Comparison of ENCODE assay signal across 8 cellular contexts in the genomic region with DNA sequence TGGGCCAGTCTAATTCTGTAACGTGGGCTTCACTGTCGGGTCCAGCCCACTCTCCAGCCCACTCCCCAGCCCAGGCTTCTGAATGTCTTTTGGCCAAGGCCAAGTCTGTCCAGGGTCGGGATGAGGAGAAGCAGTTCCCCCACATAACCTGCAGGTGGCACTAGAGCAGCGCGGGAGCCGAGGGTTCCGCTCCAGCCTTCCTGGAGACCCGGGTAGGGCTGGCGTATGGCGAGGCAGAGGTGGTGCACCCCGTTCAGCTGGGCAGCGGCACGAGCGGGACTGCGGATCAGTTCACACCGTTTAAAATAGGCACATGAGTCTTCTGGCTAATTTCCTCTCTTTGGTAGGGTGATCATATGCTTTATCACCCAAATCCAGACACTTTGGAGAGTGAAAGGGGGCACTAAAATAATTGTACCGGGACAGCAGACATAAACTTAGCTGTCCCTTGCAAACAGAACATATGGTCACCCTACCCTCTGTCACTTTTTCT.
DNase-seq lines count a peak whose midpoint lies in the region; ATAC-seq and TF ChIP-seq lines count a peak whose summit lies in the region.

No MANE protein-coding gene starts in this region.

- peaks cover 2% of the 10 kb centered on the region for H3K4me1 Mint-ChIP-seq in activated CD8-positive, alpha-beta T cell treated with anti-CD3 and anti-CD28 coated beads for 36 hours (ENCODE audit: low read depth)
- peaks cover 3% of the 10 kb centered on the region for H3K4me1 Mint-ChIP-seq in endodermal cell
- no peaks in the 10 kb centered on the region for H3K4me1 Mint-ChIP-seq in stimulated activated memory B cell treated with anti-CD40 and anti-IgM and Interleukin-4, amounts not matched to agents 10 μg/mL and 1 μg/mL and 100 μg/mL, for 72 hours

- H3K9me3 ChIP-seq in AG04450 (ENCODE audit: control insufficient read depth, insufficient read depth, low read length) (no peaks in the 10 kb centered on the region), endodermal cell (ENCODE audit: control insufficient read depth, low read length) (no peaks in the 10 kb centered on the region)

- peak; percentile 11 for DNase-seq in AG04450 (ENCODE audit: low read depth, low spot score)
- peak; percentile 20 for DNase-seq in NCI-H524 treated with DMSO at 0.1 percent for 48 hours (lab: John Stamatoyannopoulos, UW)
- DNase-seq in activated CD8-positive, alpha-beta T cell treated with anti-CD3 and anti-CD28 coated beads for 36 hours, result peak; percentile 61
- peak; percentile 94 for DNase-seq in endodermal cell
- peak; percentile 78 for DNase-seq in myocyte (ENCODE audit: low read depth)

- no peaks in the 10 kb centered on the region for H3K36me3 Mint-ChIP-seq in activated CD8-positive, alpha-beta T cell treated with anti-CD3 and anti-CD28 coated beads for 36 hours (ENCODE audit: low read depth)
- H3K36me3 Mint-ChIP-seq in endodermal cell (ENCODE audit: low read depth), result no peaks in the 10 kb centered on the region
- H3K36me3 Mint-ChIP-seq in stimulated activated memory B cell treated with anti-CD40 and anti-IgM and Interleukin-4, amounts not matched to agents 10 μg/mL and 1 μg/mL and 100 μg/mL, for 72 hours, result no peaks in the 10 kb centered on the region

- intact Hi-C loops in activated CD8-positive, alpha-beta T cell treated with anti-CD3 and anti-CD28 coated beads for 36 hours (cut with micrococcal nuclease), result no loop called here

- TF ChIP-seq CTCF in AG04450 (IDR thresholded peaks at IDR 0.05; ENCODE audit: low read depth, low read length), result peak; percentile 86
- TF ChIP-seq CTCF in activated CD8-positive, alpha-beta T cell treated with anti-CD3 and anti-CD28 coated beads for 36 hours (IDR thresholded peaks at IDR 0.05), result peak; percentile 84
- peak; percentile 92 for TF ChIP-seq CTCF in endodermal cell (conservative IDR thresholded peaks at IDR 0.05)

- no peak overlapping the region for H3K27ac Mint-ChIP-seq in activated CD8-positive, alpha-beta T cell treated with anti-CD3 and anti-CD28 coated beads for 36 hours
- no peak overlapping the region for H3K27ac Mint-ChIP-seq in endodermal cell
- H3K27ac Mint-ChIP-seq in stimulated activated memory B cell treated with anti-CD40 and anti-IgM and Interleukin-4, amounts not matched to agents 10 μg/mL and 1 μg/mL and 100 μg/mL, for 72 hours, result no peak overlapping the region

- H3K27me3 Mint-ChIP-seq in activated CD8-positive, alpha-beta T cell treated with anti-CD3 and anti-CD28 coated beads for 36 hours, result peaks cover 23% of the 10 kb centered on the region
- H3K27me3 Mint-ChIP-seq in endodermal cell (ENCODE audit: insufficient read depth), result peaks cover 13% of the 10 kb centered on the region
- peaks cover 29% of the 10 kb centered on the region for H3K27me3 Mint-ChIP-seq in stimulated activated memory B cell treated with anti-CD40 and anti-IgM and Interleukin-4, amounts not matched to agents 10 μg/mL and 1 μg/mL and 100 μg/mL, for 72 hours

- no peaks in the 10 kb centered on the region for H3K4me1 ChIP-seq in endodermal cell (ENCODE audit: control insufficient read depth, insufficient read depth, low read length)

- no peaks in the 10 kb centered on the region for H3K36me3 ChIP-seq in endodermal cell (ENCODE audit: control insufficient read depth, insufficient read depth, low read length)

- no peak overlapping the region for H3K4me3 Mint-ChIP-seq in activated CD8-positive, alpha-beta T cell treated with anti-CD3 and anti-CD28 coated beads for 36 hours
- no peak overlapping the region for H3K4me3 Mint-ChIP-seq in endodermal cell
- no peak overlapping the region for H3K4me3 Mint-ChIP-seq in stimulated activated memory B cell treated with anti-CD40 and anti-IgM and Interleukin-4, amounts not matched to agents 10 μg/mL and 1 μg/mL and 100 μg/mL, for 72 hours

- WGBS in endodermal cell (ENCODE audit: insufficient coverage in 1 of 2, insufficient read length in 1 of 2), 2 experiments, result 15 to 17% methylated on average over 10 to 17 of the region's 17 CpGs

- H3K27me3 ChIP-seq in AG04450 (ENCODE audit: control insufficient read depth, insufficient read depth, low read length), result no peaks in the 10 kb centered on the region
- H3K27me3 ChIP-seq in endodermal cell (ENCODE audit: control insufficient read depth, insufficient read depth, low read length, poor library complexity, severe bottlenecking), result no peaks in the 10 kb centered on the region

- POLR2A ChIA-PET in AG04450 (lab: Yijun Ruan, JAX), result no interaction called here
- POLR2A ChIA-PET in activated CD8-positive, alpha-beta T cell treated with anti-CD3 and anti-CD28 coated beads for 36 hours (lab: Charles Lee), result no interaction called here

- H3K9me3 Mint-ChIP-seq in activated CD8-positive, alpha-beta T cell treated with anti-CD3 and anti-CD28 coated beads for 36 hours, result no peaks in the 10 kb centered on the region
- no peaks in the 10 kb centered on the region for H3K9me3 Mint-ChIP-seq in endodermal cell
- H3K9me3 Mint-ChIP-seq in stimulated activated memory B cell treated with anti-CD40 and anti-IgM and Interleukin-4, amounts not matched to agents 10 μg/mL and 1 μg/mL and 100 μg/mL, for 72 hours, result peaks cover 13% of the 10 kb centered on the region

- peak; percentile 80 for ATAC-seq in GM18502 (IDR thresholded peaks at IDR 0.05; ENCODE audit: poor library complexity, unreplicated experiment)
- ATAC-seq in HG03097 (IDR thresholded peaks at IDR 0.05; ENCODE audit: low FRiP score, unreplicated experiment), result peak; percentile 85
- peak; percentile 96 for ATAC-seq in activated CD8-positive, alpha-beta T cell treated with anti-CD3 and anti-CD28 coated beads for 36 hours
- ATAC-seq in stimulated activated memory B cell treated with anti-CD40 and anti-IgM and Interleukin-4, amounts not matched to agents 10 μg/mL and 1 μg/mL and 100 μg/mL, for 72 hours, result peak; percentile 43

- no peak overlapping the region for H3K4me3 ChIP-seq in AG04450 (ENCODE audit: low read depth, low read length)
- no peak overlapping the region for H3K4me3 ChIP-seq in endodermal cell (ENCODE audit: low read length)

- CTCF ChIA-PET in AG04450 (lab: Charles Lee), result interaction anchor here (0.6 to 2.9 kb wide), 13 partner anchors 10 to 554 kb away, joined by 3 to 15 read pairs (median 4); no protein-coding TSS in a partner anchor
- CTCF ChIA-PET in activated CD8-positive, alpha-beta T cell treated with anti-CD3 and anti-CD28 coated beads for 36 hours (lab: Charles Lee), result interaction anchor here (0.7 to 1.5 kb wide), 6 partner anchors 10 to 505 kb away, joined by 3 to 8 read pairs (median 4); no protein-coding TSS in a partner anchor

- H3K9ac ChIP-seq in endodermal cell (ENCODE audit: extremely low read depth, low read length, poor library complexity, severe bottlenecking), result no peak overlapping the region

- H3K27ac ChIP-seq in AG04450 (ENCODE audit: low read depth, low read length) (no peak overlapping the region), endodermal cell (ENCODE audit: low read depth, low read length) (no peak overlapping the region)

Comparison
In these comparisons a context has a peak if more than half of its experiments do, and no peak if none do; other contexts are left out.
1. DNase-seq: peak in every context shown above with its lines; median percentile 94 in endodermal cell; 78 in myocyte; 61 in activated CD8-positive, alpha-beta T cell treated with anti-CD3 and anti-CD28 coated beads for 36 hours; 20 in NCI-H524 treated with DMSO at 0.1 percent for 48 hours; 11 in AG04450.
2. ATAC-seq: peak in every context shown above with its lines; median percentile 96 in activated CD8-positive, alpha-beta T cell treated with anti-CD3 and anti-CD28 coated beads for 36 hours; 85 in HG03097; 80 in GM18502; 43 in stimulated activated memory B cell treated with anti-CD40 and anti-IgM and Interleukin-4, amounts not matched to agents 10 μg/mL and 1 μg/mL and 100 μg/mL, for 72 hours.